ENCODE assay signal across 10 cellular contexts in genomic region chr22:46432164-46433068, GRCh38.
DNase-seq lines count a peak whose midpoint lies in the region; ATAC-seq and TF ChIP-seq lines count a peak whose summit lies in the region.
"Had no signal": no experiment of that assay in that cellular context is flagged by ENCODE, and none has a peak within 500 bp of the region (broad histone marks: within the 10 kb centered on the region; RNA-seq: fewer than 3 reads in every experiment).

No MANE protein-coding gene starts in this region.

- H3K27ac ChIP-seq in lower lobe of right lung (peak overlapping the region; percentile 19), tibial artery (no peak overlapping the region)
- H3K27ac ChIP-seq: C4-2B had no signal

- DNase-seq in activated effector memory CD4-positive, alpha-beta T cell treated with Interleukin-2 at 50 U/mL for 16 hours = peak; percentile 12
- DNase-seq in activated effector memory CD4-positive, alpha-beta T cell treated with anti-CD3 and anti-CD28 coated beads, Interleukin-2, amount 50 U/mL, for 16 hours = no peak
- DNase-seq in activated T-cell treated with anti-CD3 and anti-CD28 coated beads, Interleukin-2, amount 50 U/mL, for 48 hours = peak; percentile 42 to 51
- DNase-seq in lower lobe of right lung (no peak), tibial artery (no peak), AG08395 (ENCODE audit: low spot score) (no peak), GOT3 (lab: John Stamatoyannopoulos, UW) (no peak)

- intact Hi-C loops in lower lobe of right lung (cut with DNase I) = no loop called here
- intact Hi-C loops in tibial artery (cut with DNase I; ENCODE audit: low total_unique reads) = no loop called here

- peaks cover 18% of the 10 kb centered on the region for H3K4me1 ChIP-seq in lower lobe of right lung
- no peaks in the 10 kb centered on the region for H3K4me1 ChIP-seq in tibial artery

- H3K27me3 ChIP-seq in lower lobe of right lung (ENCODE audit: low read depth) (no peaks in the 10 kb centered on the region), tibial artery (peaks cover 0 to 31% of the 10 kb centered on the region in 2 donors)

- H3K4me3 ChIP-seq in lower lobe of right lung (peak overlapping the region; percentile 50), tibial artery (peak overlapping the region; percentile 22 to 36)
- H3K4me3 ChIP-seq: lung had no signal

- ATAC-seq in lower lobe of right lung (peak; percentile 40 to 43), HG03457 (IDR thresholded peaks at IDR 0.05; ENCODE audit: unreplicated experiment) (no peak)

- H3K9me3 ChIP-seq in lower lobe of right lung (no peaks in the 10 kb centered on the region), tibial artery (no peaks in the 10 kb centered on the region)

- TF ChIP-seq CTCF in lower lobe of right lung (IDR thresholded peaks at IDR 0.05) (no peak), tibial artery (IDR thresholded peaks at IDR 0.05) (no peak)

- H3K36me3 ChIP-seq in lower lobe of right lung = peaks cover 10% of the 10 kb centered on the region
- H3K36me3 ChIP-seq in tibial artery = peaks cover 0 to 5% (median 0%) of the 10 kb centered on the region in 3 donors

Comparison
In these comparisons a context has a peak if more than half of its experiments do, and no peak if none do; other contexts are left out.
1. DNase-seq: peak in activated effector memory CD4-positive, alpha-beta T cell treated with Interleukin-2 at 50 U/mL for 16 hours (single experiment) and activated T-cell treated with anti-CD3 and anti-CD28 coated beads, Interleukin-2, amount 50 U/mL, for 48 hours (2 of 2); none in activated effector memory CD4-positive, alpha-beta T cell treated with anti-CD3 and anti-CD28 coated beads, Interleukin-2, amount 50 U/mL, for 16 hours (single experiment), lower lobe of right lung (single experiment), tibial artery (0 of 2), AG08395 (single experiment) and GOT3 (single experiment).